ENCODE assay signal across 11 cellular contexts in genomic region chr12:116266220-116266619, GRCh38. TPM values are rescaled to one million over a fixed set of nuclear protein-coding genes. Genes with fewer than 3 reads are reported as not detected.
DNase-seq lines count a peak whose midpoint lies in the region; ATAC-seq and TF ChIP-seq lines count a peak whose summit lies in the region.
"Had no signal": no experiment of that assay in that cellular context is flagged by ENCODE, and none has a peak within 500 bp of the region (broad histone marks: within the 10 kb centered on the region; RNA-seq: fewer than 3 reads in every experiment).

No MANE protein-coding gene starts in this region.

- no peak for TF ChIP-seq POLR2A in Peyer's patch (IDR thresholded peaks at IDR 0.05)

- peak; percentile 80 for ATAC-seq in SK-N-SH treated with all-trans-retinoic acid at 6 μM for 48 hours
- ATAC-seq in GM18517 (IDR thresholded peaks at IDR 0.05; ENCODE audit: unreplicated experiment): no peak

- peaks cover 0 to 48% (median 11%) of the 10 kb centered on the region in 4 donors for H3K4me1 ChIP-seq in Peyer's patch

- H3K9me3 ChIP-seq in Peyer's patch: no peaks in the 10 kb centered on the region

- no peaks in the 10 kb centered on the region for H3K27me3 ChIP-seq in Peyer's patch

- DNase-seq in DMS53 (lab: John Stamatoyannopoulos, UW): peak; percentile 42
- DNase-seq in DMS53 treated with DMSO at 0.1 percent for 48 hours (lab: John Stamatoyannopoulos, UW; ENCODE audit: unreplicated experiment): no peak
- DNase-seq in fibroblast of the aortic adventitia (ENCODE audit: low read depth): no peak
- no peak for DNase-seq in retinal pigment epithelial cell (ENCODE audit: low read depth)
- DNase-seq in NCI-H1048 (lab: John Stamatoyannopoulos, UW): no peak
- no peak for DNase-seq in Peyer's patch
- DNase-seq: midbrain, NCI-H510A had no signal

- TF ChIP-seq CTCF in fibroblast of the aortic adventitia (IDR thresholded peaks at IDR 0.05; ENCODE audit: insufficient read depth, low read length) (peak; percentile 15), retinal pigment epithelial cell (conservative IDR thresholded peaks at IDR 0.05; ENCODE audit: low read depth, low read length) (peak; percentile 35), Peyer's patch (IDR thresholded peaks at IDR 0.05) (no peak)

- H3K4me3 ChIP-seq in fibroblast of the aortic adventitia (ENCODE audit: low read depth, low read length) (no peak overlapping the region), retinal pigment epithelial cell (ENCODE audit: low read length) (no peak overlapping the region), Peyer's patch (no peak overlapping the region)

- no peaks in the 10 kb centered on the region for H3K36me3 ChIP-seq in Peyer's patch

- H3K27ac ChIP-seq in Peyer's patch: no peak overlapping the region
- H3K27ac ChIP-seq: KMS-11 had no signal

TF ChIP-seq in SK-N-SH treated with all-trans-retinoic acid at 6 μM for 48 hours, 23 proteins besides CTCF, POLR2A, EP300 and RAD21:
- TF ChIP-seq ZNF8 (CRISPR knock-in tag; IDR thresholded peaks at IDR 0.05) (no peak), GLIS3 (CRISPR knock-in tag; IDR thresholded peaks at IDR 0.05) (no peak), POU6F1 (CRISPR knock-in tag; IDR thresholded peaks at IDR 0.05; ENCODE audit: borderline replicate concordance, low read depth) (no peak), ZFP30 (CRISPR knock-in tag; IDR thresholded peaks at IDR 0.05) (no peak), ZC3H10 (CRISPR knock-in tag; IDR thresholded peaks at IDR 0.05) (no peak), ISL1 (CRISPR knock-in tag; IDR thresholded peaks at IDR 0.05) (no peak), ARNTL (CRISPR knock-in tag; IDR thresholded peaks at IDR 0.05; ENCODE audit: borderline replicate concordance, low read depth) (no peak), PATZ1 (CRISPR knock-in tag; IDR thresholded peaks at IDR 0.05; ENCODE audit: borderline replicate concordance) (no peak), ESRRG (CRISPR knock-in tag; IDR thresholded peaks at IDR 0.05) (no peak), CREB5 (CRISPR knock-in tag; IDR thresholded peaks at IDR 0.05; ENCODE audit: low read depth) (no peak)

RNA-seq across cellular contexts. Expression of gene MED13L, which starts 11.3 kb away (rescaled TPM):
- total RNA-seq in fibroblast of the aortic adventitia (ENCODE audit: low replicate concordance): 120 and 180 TPM in 2 replicates
- total RNA-seq in Peyer's patch: 100 to 1,000 TPM; 127 to 181 (median 145) TPM

Comparison
In these comparisons a context has a peak if more than half of its experiments do, and no peak if none do; other contexts are left out.
1. CTCF ChIP-seq: peak in fibroblast of the aortic adventitia (single experiment) and retinal pigment epithelial cell (single experiment); none in Peyer's patch (0 of 6).